ENCODE assay signal across 19 cellular contexts in genomic region chr2:182887753-182888415, GRCh38. TPM values are rescaled to one million over a fixed set of nuclear protein-coding genes. Genes with fewer than 3 reads are reported as not detected.
A peak's percentile ranks its signal among the peaks of the same experiment; 100 is the strongest.
DNase-seq lines count a peak whose midpoint lies in the region; ATAC-seq, FAIRE-seq and TF ChIP-seq lines count a peak whose summit lies in the region.
"Had no signal": no experiment of that assay in that cellular context is flagged by ENCODE, and none has a peak within 500 bp of the region (broad histone marks: within the 10 kb centered on the region; RNA-seq: fewer than 3 reads in every experiment).

No MANE protein-coding gene starts in this region.

- RAD21 ChIA-PET in GM12878 (lab: Charles Lee; ENCODE audit: unreplicated experiment), result no interaction called here

- no peak for TF ChIP-seq RAD21 in GM12878 (IDR thresholded peaks at IDR 0.05; ENCODE audit: insufficient read depth, low read depth, low read length)

- TF ChIP-seq POLR2A in GM12878 (IDR thresholded peaks at IDR 0.05; ENCODE audit: low read depth, low read length), result no peak

- no peak for TF ChIP-seq CTCF in GM12865 (IDR thresholded peaks at IDR 0.05; ENCODE audit: insufficient read depth, low read depth, low read length, missing control alignments)
- no peak for TF ChIP-seq CTCF in GM12878 (IDR thresholded peaks at IDR 0.05 in 2 of 3, conservative IDR thresholded peaks at IDR 0.05 in 1 of 3; ENCODE audit: control insufficient read depth in 2 of 3, extremely low read depth in 1 of 3, insufficient read depth in 1 of 3, low read depth in 3 of 3, low read length in 3 of 3)

- H3K4me1 ChIP-seq in GM12878 (ENCODE audit: control insufficient read depth, insufficient read depth, low read length), result no peaks in the 10 kb centered on the region

- H3K27me3 ChIP-seq in GM12878 (replicated peaks in 1 of 2; ENCODE audit: control insufficient read depth in 2 of 2, insufficient read depth in 2 of 2, low read length in 1 of 2), result no peaks in the 10 kb centered on the region

- no peak for TF ChIP-seq EP300 in GM12878 (IDR thresholded peaks at IDR 0.05; ENCODE audit: borderline replicate concordance in 1 of 2, control insufficient read depth in 1 of 2, low read depth in 2 of 2, low read length in 2 of 2)

- peak; percentile 66 for ATAC-seq in GM19438 (IDR thresholded peaks at IDR 0.05; ENCODE audit: low read depth, unreplicated experiment)
- peak; percentile 73 for ATAC-seq in HG03432 (IDR thresholded peaks at IDR 0.05; ENCODE audit: unreplicated experiment)
- 0 out of 3 replicates have a peak, but pooled peaks have one; percentile 26 for ATAC-seq in GM12878
- no peak for ATAC-seq in HG03159 (IDR thresholded peaks at IDR 0.05; ENCODE audit: unreplicated experiment)
- ATAC-seq: Panc1 had no signal

- no peak overlapping the region for H2AFZ ChIP-seq in GM12878 (ENCODE audit: control insufficient read depth, low read depth, low read length)

- in situ Hi-C loops in GM12878 (cut with MboI), result no loop called here

- no TSS peak for BruUV-seq in GM12878 (replicated peaks; lab: Mats Ljungman, UMichigan)

- POLR2A ChIA-PET in GM12878 (lab: Charles Lee), result no interaction called here

- H3K9me3 ChIP-seq in GM12878 (replicated peaks; ENCODE audit: control insufficient read depth, insufficient read depth, low read length), result no peaks in the 10 kb centered on the region

- H3K36me3 ChIP-seq in GM12878 (ENCODE audit: control insufficient read depth in 2 of 2, insufficient read depth in 2 of 2, low read length in 1 of 2), result no peaks in the 10 kb centered on the region

- intact Hi-C loops in GM12878 (cut with micrococcal nuclease; ENCODE audit: unreplicated experiment), result no loop called here

- FAIRE-seq in GM12878 (lab: Jason Lieb, UNC), result no peak

- H3K27ac ChIP-seq in GM12878 (ENCODE audit: control insufficient read depth, insufficient read depth), result no peak overlapping the region
- H3K27ac ChIP-seq: C4-2B had no signal

- SMC1A ChIA-PET in GM12878 (lab: Charles Lee; ENCODE audit: uncharacterized antibody, unreplicated experiment), result no interaction called here

- no peak overlapping the region for H3K4me2 ChIP-seq in GM12878 (ENCODE audit: control insufficient read depth, insufficient read depth)

- no peaks in the 10 kb centered on the region for H3K79me2 ChIP-seq in GM12878 (ENCODE audit: control insufficient read depth, insufficient read depth, low read length)

- H3K4me3 ChIP-seq in GM12865 (ENCODE audit: low read depth, low read length), result peak overlapping the region; percentile 20; the same call in 1 of the 2 replicates
- no peak overlapping the region for H3K4me3 ChIP-seq in GM12878

- 17% methylated on average over 4 of the region's 4 CpGs for WGBS in GM12878 (ENCODE audit: insufficient coverage, insufficient replicate concordance, low lambda C conversion rate, missing lambda C conversion rate)

- CTCF ChIA-PET in GM12878 (lab: Yijun Ruan, JAX), result no interaction called here

- H4K20me1 ChIP-seq in GM12878 (ENCODE audit: control insufficient read depth, insufficient read depth), result no peaks in the 10 kb centered on the region

- DNase-seq in GM12865 (ENCODE audit: low read depth) (peak; percentile 53), GM12878 (ENCODE audit: low read depth, low spot score) (no peak), NCI-H2029 treated with DMSO at 0.1 percent for 48 hours (lab: John Stamatoyannopoulos, UW) (no peak), DMS 273 treated with DMSO at 0.1 percent for 48 hours (lab: John Stamatoyannopoulos, UW) (no peak)
- DNase-seq: AML-193; CD8-positive, alpha-beta memory T cell; H7; Karpas-422; NCI-H1048; NCI-H1417 treated with DMSO at 0.1 percent for 48 hours; NCI-H187 treated with DMSO at 0.1 percent for 48 hours; NCI-H69; T-helper 1 cell had no signal

- H3K9ac ChIP-seq in GM12878 (ENCODE audit: control insufficient read depth, insufficient read depth, low read length), result no peak overlapping the region

TF ChIP-seq in GM12878, 131 proteins besides CTCF, POLR2A, EP300 and RAD21:
- TF ChIP-seq BCL11A (IDR thresholded peaks at IDR 0.05; ENCODE audit: low read depth, low read length), result no peak
- TF ChIP-seq SUPT20H (IDR thresholded peaks at IDR 0.05; ENCODE audit: borderline replicate concordance, control insufficient read depth, low read depth, low read length), result no peak
- no peak for TF ChIP-seq RB1 (IDR thresholded peaks at IDR 0.05; ENCODE audit: borderline replicate concordance)
- TF ChIP-seq NBN (IDR thresholded peaks at IDR 0.05), result no peak
- TF ChIP-seq MAX (IDR thresholded peaks at IDR 0.05; ENCODE audit: low read depth, low read length), result no peak
- TF ChIP-seq PAX5 (IDR thresholded peaks at IDR 0.05; ENCODE audit: borderline replicate concordance, low read depth, low read length), result no peak
- no peak for TF ChIP-seq NR2C1 (IDR thresholded peaks at IDR 0.05)
- no peak for TF ChIP-seq RBBP5 (conservative IDR thresholded peaks at IDR 0.05)
- TF ChIP-seq TARDBP (IDR thresholded peaks at IDR 0.05; ENCODE audit: borderline replicate concordance), result no peak
- TF ChIP-seq PKNOX1 (IDR thresholded peaks at IDR 0.05), result no peak
- TF ChIP-seq ZNF217 (IDR thresholded peaks at IDR 0.05), result no peak
- no peak for TF ChIP-seq SMAD1 (IDR thresholded peaks at IDR 0.05; ENCODE audit: low read depth, partially characterized antibody)
- TF ChIP-seq ETV6 (conservative IDR thresholded peaks at IDR 0.05 in 1 of 2, IDR thresholded peaks at IDR 0.05 in 1 of 2; ENCODE audit: borderline replicate concordance in 1 of 2, low read depth in 1 of 2), result no peak
- TF ChIP-seq KLF5 (IDR thresholded peaks at IDR 0.05; ENCODE audit: partially characterized antibody), result no peak
- no peak for TF ChIP-seq REST (IDR thresholded peaks at IDR 0.05; ENCODE audit: low read depth, low read length)
TF ChIP-seq in GM12878: peak in this region for 0.

RNA-seq across cellular contexts. Expression of gene FRZB, which starts 21.4 kb away (rescaled TPM):
- total RNA-seq in GM12878 (2013; cell fraction: nucleolus; rRNA removed), result not detected in 2 replicates
- total RNA-seq in GM12878 (2014; rRNA removed), result not detected in 2 replicates
- total RNA-seq in GM12878 (2014; rRNA removed; fragmentation: Illumina TruSeq; extraction: Trizol), result not detected in 2 replicates
- not detected in 2 replicates for total RNA-seq in GM12878 (2021)
- polyA plus RNA-seq in GM12878 (2011; ENCODE audit: low read depth), result not detected
- polyA plus RNA-seq in GM12878 (2011; rRNA removed), result not detected in 2 replicates
- polyA plus RNA-seq in GM12878 (2011; cell fraction: cytosol; rRNA removed), result not detected in 2 replicates
- not detected in 2 replicates for polyA plus RNA-seq in GM12878 (2011; cell fraction: nucleus; rRNA removed)
- polyA plus RNA-seq in GM12878 (2012), result not detected in 2 replicates
- not detected in 2 replicates for polyA plus RNA-seq in GM12878 (2014; fragmentation: Illumina TruSeq; extraction: Trizol)
- not detected for polyA plus RNA-seq in GM12878 (2014; fragmentation: Nextera tagmentation; extraction: Ambion mirVana)
- polyA plus RNA-seq in GM12878 (2014; rRNA removed), result 0.03 TPM in 1 of 2 replicates, not detected in the other
- polyA plus RNA-seq in GM12878 (2016; fragmentation: Nextera tagmentation; extraction: Ambion mirVana), result not detected
- not detected in 2 replicates for polyA minus RNA-seq in GM12878 (2011; rRNA and poly(A)+ RNA removed)
- polyA minus RNA-seq in GM12878 (2011; cell fraction: cytosol; rRNA and poly(A)+ RNA removed), result not detected in 2 replicates
- not detected in 2 replicates for polyA minus RNA-seq in GM12878 (2011; cell fraction: nucleus; rRNA and poly(A)+ RNA removed)
- total RNA-seq: CD8-positive, alpha-beta memory T cell; NCI-H460 had no signal
- polyA plus RNA-seq: CD8-positive, alpha-beta memory T cell had no signal
